1 cellular context compared by ENCODE assay signal in genomic region chr4:165827018-165827417, GRCh38.
TF ChIP-seq lines count a peak whose summit lies in the region.

No MANE protein-coding gene starts in this region.

TF ChIP-seq in GM23338, 12 proteins besides CTCF, POLR2A, EP300 and RAD21 (continued from another document):
- no peak for TF ChIP-seq ZNF462 (CRISPR knock-in tag; IDR thresholded peaks at IDR 0.05)
- TF ChIP-seq JUNB (IDR thresholded peaks at IDR 0.05; ENCODE audit: unreplicated experiment): no peak
- TF ChIP-seq, protein P1, sequence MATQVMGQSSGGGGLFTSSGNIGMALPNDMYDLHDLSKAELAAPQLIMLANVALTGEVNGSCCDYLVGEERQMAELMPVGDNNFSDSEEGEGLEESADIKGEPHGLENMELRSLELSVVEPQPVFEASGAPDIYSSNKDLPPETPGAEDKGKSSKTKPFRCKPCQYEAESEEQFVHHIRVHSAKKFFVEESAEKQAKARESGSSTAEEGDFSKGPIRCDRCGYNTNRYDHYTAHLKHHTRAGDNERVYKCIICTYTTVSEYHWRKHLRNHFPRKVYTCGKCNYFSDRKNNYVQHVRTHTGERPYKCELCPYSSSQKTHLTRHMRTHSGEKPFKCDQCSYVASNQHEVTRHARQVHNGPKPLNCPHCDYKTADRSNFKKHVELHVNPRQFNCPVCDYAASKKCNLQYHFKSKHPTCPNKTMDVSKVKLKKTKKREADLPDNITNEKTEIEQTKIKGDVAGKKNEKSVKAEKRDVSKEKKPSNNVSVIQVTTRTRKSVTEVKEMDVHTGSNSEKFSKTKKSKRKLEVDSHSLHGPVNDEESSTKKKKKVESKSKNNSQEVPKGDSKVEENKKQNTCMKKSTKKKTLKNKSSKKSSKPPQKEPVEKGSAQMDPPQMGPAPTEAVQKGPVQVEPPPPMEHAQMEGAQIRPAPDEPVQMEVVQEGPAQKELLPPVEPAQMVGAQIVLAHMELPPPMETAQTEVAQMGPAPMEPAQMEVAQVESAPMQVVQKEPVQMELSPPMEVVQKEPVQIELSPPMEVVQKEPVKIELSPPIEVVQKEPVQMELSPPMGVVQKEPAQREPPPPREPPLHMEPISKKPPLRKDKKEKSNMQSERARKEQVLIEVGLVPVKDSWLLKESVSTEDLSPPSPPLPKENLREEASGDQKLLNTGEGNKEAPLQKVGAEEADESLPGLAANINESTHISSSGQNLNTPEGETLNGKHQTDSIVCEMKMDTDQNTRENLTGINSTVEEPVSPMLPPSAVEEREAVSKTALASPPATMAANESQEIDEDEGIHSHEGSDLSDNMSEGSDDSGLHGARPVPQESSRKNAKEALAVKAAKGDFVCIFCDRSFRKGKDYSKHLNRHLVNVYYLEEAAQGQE (IDR thresholded peaks at IDR 0.05; ENCODE audit: unreplicated experiment): no peak
- TF ChIP-seq, protein P2, sequence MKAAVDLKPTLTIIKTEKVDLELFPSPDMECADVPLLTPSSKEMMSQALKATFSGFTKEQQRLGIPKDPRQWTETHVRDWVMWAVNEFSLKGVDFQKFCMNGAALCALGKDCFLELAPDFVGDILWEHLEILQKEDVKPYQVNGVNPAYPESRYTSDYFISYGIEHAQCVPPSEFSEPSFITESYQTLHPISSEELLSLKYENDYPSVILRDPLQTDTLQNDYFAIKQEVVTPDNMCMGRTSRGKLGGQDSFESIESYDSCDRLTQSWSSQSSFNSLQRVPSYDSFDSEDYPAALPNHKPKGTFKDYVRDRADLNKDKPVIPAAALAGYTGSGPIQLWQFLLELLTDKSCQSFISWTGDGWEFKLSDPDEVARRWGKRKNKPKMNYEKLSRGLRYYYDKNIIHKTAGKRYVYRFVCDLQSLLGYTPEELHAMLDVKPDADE (IDR thresholded peaks at IDR 0.05): no peak
- no peak for TF ChIP-seq NANOG (IDR thresholded peaks at IDR 0.05; ENCODE audit: borderline replicate concordance)
- TF ChIP-seq ZNF331 (CRISPR knock-in tag; IDR thresholded peaks at IDR 0.05; ENCODE audit: low read depth): no peak
- no peak for TF ChIP-seq EZH2phosphoT487 (IDR thresholded peaks at IDR 0.05; ENCODE audit: unreplicated experiment)
TF ChIP-seq in GM23338: peak in this region for 0.
